In the genomic region with DNA sequence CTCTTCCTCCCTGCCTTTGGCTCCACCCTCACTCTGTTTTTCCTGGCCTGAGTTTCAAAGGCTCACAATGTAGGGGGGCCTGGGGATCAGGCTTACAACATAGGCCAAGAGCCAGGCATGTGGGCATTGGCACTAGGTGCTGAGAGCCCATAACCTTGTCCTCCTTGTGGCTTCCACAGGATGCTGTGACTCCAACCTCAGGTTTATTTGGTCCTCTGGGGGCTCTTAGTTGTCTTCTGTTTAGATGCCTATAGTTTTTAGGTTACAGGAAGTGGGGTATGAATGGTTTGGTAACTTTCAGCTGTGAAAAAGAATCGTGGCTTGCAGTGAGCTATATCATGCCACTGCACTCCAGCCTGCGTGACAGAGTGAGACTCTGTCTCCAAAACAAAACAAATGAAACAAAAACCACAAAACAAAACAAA, we compare ENCODE assay signal across 1 cellular context.
TF ChIP-seq lines count a peak whose summit lies in the region.

No MANE protein-coding gene starts in this region.

TF ChIP-seq in HEK293, 187 proteins besides CTCF, POLR2A, EP300 and RAD21 (continued from another document):
- TF ChIP-seq, protein P1, sequence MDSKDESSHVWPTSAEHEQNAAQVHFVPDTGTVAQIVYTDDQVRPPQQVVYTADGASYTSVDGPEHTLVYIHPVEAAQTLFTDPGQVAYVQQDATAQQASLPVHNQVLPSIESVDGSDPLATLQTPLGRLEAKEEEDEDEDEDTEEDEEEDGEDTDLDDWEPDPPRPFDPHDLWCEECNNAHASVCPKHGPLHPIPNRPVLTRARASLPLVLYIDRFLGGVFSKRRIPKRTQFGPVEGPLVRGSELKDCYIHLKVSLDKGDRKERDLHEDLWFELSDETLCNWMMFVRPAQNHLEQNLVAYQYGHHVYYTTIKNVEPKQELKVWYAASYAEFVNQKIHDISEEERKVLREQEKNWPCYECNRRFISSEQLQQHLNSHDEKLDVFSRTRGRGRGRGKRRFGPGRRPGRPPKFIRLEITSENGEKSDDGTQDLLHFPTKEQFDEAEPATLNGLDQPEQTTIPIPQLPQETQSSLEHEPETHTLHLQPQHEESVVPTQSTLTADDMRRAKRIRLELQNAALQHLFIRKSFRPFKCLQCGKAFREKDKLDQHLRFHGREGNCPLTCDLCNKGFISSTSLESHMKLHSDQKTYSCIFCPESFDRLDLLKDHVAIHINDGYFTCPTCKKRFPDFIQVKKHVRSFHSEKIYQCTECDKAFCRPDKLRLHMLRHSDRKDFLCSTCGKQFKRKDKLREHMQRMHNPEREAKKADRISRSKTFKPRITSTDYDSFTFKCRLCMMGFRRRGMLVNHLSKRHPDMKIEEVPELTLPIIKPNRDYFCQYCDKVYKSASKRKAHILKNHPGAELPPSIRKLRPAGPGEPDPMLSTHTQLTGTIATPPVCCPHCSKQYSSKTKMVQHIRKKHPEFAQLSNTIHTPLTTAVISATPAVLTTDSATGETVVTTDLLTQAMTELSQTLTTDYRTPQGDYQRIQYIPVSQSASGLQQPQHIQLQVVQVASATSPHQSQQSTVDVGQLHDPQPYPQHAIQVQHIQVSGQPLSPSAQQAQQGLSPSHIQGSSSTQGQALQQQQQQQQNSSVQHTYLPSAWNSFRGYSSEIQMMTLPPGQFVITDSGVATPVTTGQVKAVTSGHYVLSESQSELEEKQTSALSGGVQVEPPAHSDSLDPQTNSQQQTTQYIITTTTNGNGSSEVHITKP (tag by site-specific recombination; IDR thresholded peaks at IDR 0.05): peak; percentile 57
- TF ChIP-seq BCL11A (tag by site-specific recombination; IDR thresholded peaks at IDR 0.05; ENCODE audit: low read depth): no peak
- TF ChIP-seq, protein P2, sequence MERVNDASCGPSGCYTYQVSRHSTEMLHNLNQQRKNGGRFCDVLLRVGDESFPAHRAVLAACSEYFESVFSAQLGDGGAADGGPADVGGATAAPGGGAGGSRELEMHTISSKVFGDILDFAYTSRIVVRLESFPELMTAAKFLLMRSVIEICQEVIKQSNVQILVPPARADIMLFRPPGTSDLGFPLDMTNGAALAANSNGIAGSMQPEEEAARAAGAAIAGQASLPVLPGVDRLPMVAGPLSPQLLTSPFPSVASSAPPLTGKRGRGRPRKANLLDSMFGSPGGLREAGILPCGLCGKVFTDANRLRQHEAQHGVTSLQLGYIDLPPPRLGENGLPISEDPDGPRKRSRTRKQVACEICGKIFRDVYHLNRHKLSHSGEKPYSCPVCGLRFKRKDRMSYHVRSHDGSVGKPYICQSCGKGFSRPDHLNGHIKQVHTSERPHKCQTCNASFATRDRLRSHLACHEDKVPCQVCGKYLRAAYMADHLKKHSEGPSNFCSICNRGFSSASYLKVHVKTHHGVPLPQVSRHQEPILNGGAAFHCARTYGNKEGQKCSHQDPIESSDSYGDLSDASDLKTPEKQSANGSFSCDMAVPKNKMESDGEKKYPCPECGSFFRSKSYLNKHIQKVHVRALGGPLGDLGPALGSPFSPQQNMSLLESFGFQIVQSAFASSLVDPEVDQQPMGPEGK (tag by site-specific recombination; IDR thresholded peaks at IDR 0.05): no peak
TF ChIP-seq in HEK293: peak in this region for 1.
